Comparison of ENCODE assay signal across 8 cellular contexts in genomic region chr9:129139233-129139992, GRCh38. TPM values are rescaled to one million over a fixed set of nuclear protein-coding genes. Genes with fewer than 3 reads are reported as not detected.
DNase-seq lines count a peak whose midpoint lies in the region; ATAC-seq and TF ChIP-seq lines count a peak whose summit lies in the region.

No MANE protein-coding gene starts in this region.

- no peaks in the 10 kb centered on the region for H3K9me3 ChIP-seq in liver (ENCODE audit: control insufficient read depth in 4 of 4, low read length in 3 of 4)

- ATAC-seq in HG03378 (IDR thresholded peaks at IDR 0.05; ENCODE audit: unreplicated experiment), result peak; percentile 39
- no peak for ATAC-seq in HG02610 (IDR thresholded peaks at IDR 0.05; ENCODE audit: unreplicated experiment)

- H3K27me3 ChIP-seq in liver (ENCODE audit: control insufficient read depth in 4 of 4, insufficient read depth in 4 of 4, low read length in 3 of 4), result no peaks in the 10 kb centered on the region

- peak; percentile 92 to 94 for TF ChIP-seq RAD21 in liver (IDR thresholded peaks at IDR 0.05)

- H3K27ac ChIP-seq in liver (ENCODE audit: low read depth in 1 of 2, low read length in 2 of 2), result peak overlapping the region; percentile 98

- peaks cover 4 to 8% (median 5%) of the 10 kb centered on the region in 4 donors for H3K36me3 ChIP-seq in liver (ENCODE audit: control insufficient read depth in 4 of 4, insufficient read depth in 3 of 4, low read depth in 1 of 4, low read length in 3 of 4)

- 10% methylated on average over 13 of the region's 13 CpGs for WGBS in liver

- H3K4me1 ChIP-seq in liver (ENCODE audit: control insufficient read depth in 4 of 4, insufficient read depth in 4 of 4, low read length in 3 of 4), result peaks cover 15 to 76% (median 55%) of the 10 kb centered on the region in 4 donors

- H3K9ac ChIP-seq in liver (ENCODE audit: low read depth in 1 of 2, low read length in 2 of 2), result peak overlapping the region; percentile 93 to 99

- DNase-seq in NCI-H526 treated with DMSO at 0.1 percent for 48 hours (lab: John Stamatoyannopoulos, UW) (peak; percentile 56), dermis microvascular lymphatic vessel endothelial cell (ENCODE audit: low read depth in 2 of 2) (peak; percentile 81 to 86)
- DNase-seq in activated CD4-positive, alpha-beta T cell treated with anti-CD3 and anti-CD28 coated beads, Interleukin-2, amount 50 U/mL, for 1 hour, result peak; percentile 68
- DNase-seq in stimulated activated CD4-positive, alpha-beta T cell treated with anti-CD3 and anti-CD28 coated beads, Interleukin-4, amount 100 ng/mL, for 1 hour, result peak; percentile 58

- H3K4me3 ChIP-seq in liver (ENCODE audit: low read depth in 1 of 3, low read length in 3 of 3), result peak overlapping the region; percentile 51 to 64 (median 60)

- TF ChIP-seq CTCF in GM12801 (IDR thresholded peaks at IDR 0.05; ENCODE audit: extremely low read depth, insufficient read length), result peak; percentile 45
- peak; percentile 93 for TF ChIP-seq CTCF in liver (IDR thresholded peaks at IDR 0.05; ENCODE audit: low read depth, low read length, missing input control)

TF ChIP-seq in liver, 16 proteins besides CTCF, POLR2A, EP300 and RAD21:
- peak in 1 of 2 donors; percentile 5 for TF ChIP-seq HNF4A (conservative IDR thresholded peaks at IDR 0.05)
- TF ChIP-seq NR2F2 (IDR thresholded peaks at IDR 0.05), result peak; percentile 3
- no peak for TF ChIP-seq FOXA2 (IDR thresholded peaks at IDR 0.05)

RNA-seq across cellular contexts. Expression of gene PTPA, which starts 28.2 kb away (rescaled TPM):
- total RNA-seq in dermis microvascular lymphatic vessel endothelial cell (98.8 and 114 TPM in 2 replicates), liver (10 to 100 TPM; 27.6 to 42.6 TPM)
- 10 to 100 TPM; 34.1 to 66.0 TPM for polyA plus RNA-seq in liver

RNA-seq across cellular contexts. Expression of gene CRAT, which starts 28.8 kb away (rescaled TPM):
- 24.8 and 37.3 TPM in 2 replicates for total RNA-seq in dermis microvascular lymphatic vessel endothelial cell
- 100 to 1,000 TPM in 1 of 2 donors, 10 to 100 TPM in 1; 33.8 to 121 TPM for total RNA-seq in liver
- polyA plus RNA-seq in liver, result 100 to 1,000 TPM in 1 of 2 donors, 10 to 100 TPM in 1; 69.8 to 108 TPM

RNA-seq across cellular contexts. Expression of gene IER5L, which starts 38.6 kb away (rescaled TPM):
- 11.2 and 22.8 TPM in 2 replicates for total RNA-seq in dermis microvascular lymphatic vessel endothelial cell
- 1 to 10 TPM; 1.9 to 3.0 TPM for total RNA-seq in liver
- polyA plus RNA-seq in liver, result 1 to 10 TPM in 1 of 2 donors, under 1 TPM in 1; 0.40 to 3.3 TPM

RNA-seq across cellular contexts. Expression of gene DOLPP1, which starts 58.5 kb away (rescaled TPM):
- total RNA-seq in dermis microvascular lymphatic vessel endothelial cell (7.6 and 10.5 TPM in 2 replicates), liver (10 to 100 TPM; 15.3 to 15.6 TPM)
- polyA plus RNA-seq in liver, result 10 to 100 TPM; 14.6 to 14.8 TPM
